28 cellular contexts compared by ENCODE assay signal in the genomic region with DNA sequence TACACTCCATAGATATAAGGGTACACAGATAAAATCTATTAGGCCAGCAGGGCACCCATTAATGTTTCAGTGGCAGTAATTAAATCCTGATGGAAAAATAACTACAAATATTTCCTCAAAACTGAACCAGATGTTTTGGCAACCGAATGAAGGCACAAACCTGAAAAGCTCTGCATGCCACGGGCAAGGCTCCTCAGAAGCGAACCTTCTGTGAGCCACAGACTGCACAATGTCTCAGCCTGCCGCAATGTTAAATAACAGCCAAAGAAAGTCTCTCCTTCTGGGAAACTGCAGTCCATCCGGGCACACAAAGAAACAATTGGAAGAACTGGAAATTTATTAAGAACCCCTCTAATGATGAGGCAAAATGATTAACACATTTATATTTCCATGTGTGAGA.
"Had no signal": no experiment of that assay in that cellular context is flagged by ENCODE, and none has a peak within 500 bp of the region (broad histone marks: within the 10 kb centered on the region; RNA-seq: fewer than 3 reads in every experiment).

No MANE protein-coding gene starts in this region.

- H3K9me3 ChIP-seq: esophagus muscularis mucosa, gastrocnemius medialis, ovary, prostate gland, sigmoid colon, upper lobe of left lung had no signal

- H3K27me3 ChIP-seq: esophagus muscularis mucosa, gastrocnemius medialis, ovary, sigmoid colon, upper lobe of left lung had no signal

- H3K4me3 Mint-ChIP-seq: activated B cell treated with CpG ODN at 0.5 μM for 24 hours; activated CD8-positive, alpha-beta T cell treated with anti-CD3 and anti-CD28 coated beads for 36 hours; activated naive CD8-positive, alpha-beta T cell; activated T-cell treated with anti-CD3 and anti-CD28 coated beads, Interleukin-2, amount 50 U/mL, for 72 hours; central memory CD8-positive, alpha-beta T cell; dendritic cell treated with granulocyte-macrophage colony-stimulating factor and Interleukin-4, amounts not matched to agents 40 ng/mL and 50 ng/mL, for 4 days; endodermal cell; naive B cell; stimulated activated memory B cell treated with anti-CD40 and anti-IgM and Interleukin-4, amounts not matched to agents 10 μg/mL and 1 μg/mL and 100 μg/mL, for 72 hours; stimulated activated naive CD8-positive, alpha-beta T cell treated with anti-CD3 and anti-CD28 coated beads, Interleukin-15, amount 100 ng/mL, for 72 hours had no signal

- H3K4me1 ChIP-seq: esophagus muscularis mucosa, gastrocnemius medialis, prostate gland, sigmoid colon, upper lobe of left lung had no signal

- H3K4me1 Mint-ChIP-seq: activated B cell treated with CpG ODN at 0.5 μM for 24 hours; central memory CD8-positive, alpha-beta T cell; endodermal cell; naive B cell; stimulated activated memory B cell treated with anti-CD40 and anti-IgM and Interleukin-4, amounts not matched to agents 10 μg/mL and 1 μg/mL and 100 μg/mL, for 72 hours; stimulated activated naive CD8-positive, alpha-beta T cell treated with anti-CD3 and anti-CD28 coated beads, Interleukin-15, amount 100 ng/mL, for 72 hours had no signal

- H3K27ac Mint-ChIP-seq: activated B cell treated with CpG ODN at 0.5 μM for 24 hours; activated CD8-positive, alpha-beta T cell treated with anti-CD3 and anti-CD28 coated beads for 36 hours; activated naive CD8-positive, alpha-beta T cell; activated T-cell treated with anti-CD3 and anti-CD28 coated beads, Interleukin-2, amount 50 U/mL, for 72 hours; dendritic cell treated with granulocyte-macrophage colony-stimulating factor and Interleukin-4, amounts not matched to agents 40 ng/mL and 50 ng/mL, for 4 days; endodermal cell; naive B cell; stimulated activated memory B cell treated with anti-CD40 and anti-IgM and Interleukin-4, amounts not matched to agents 10 μg/mL and 1 μg/mL and 100 μg/mL, for 72 hours; stimulated activated naive CD8-positive, alpha-beta T cell treated with anti-CD3 and anti-CD28 coated beads, Interleukin-15, amount 100 ng/mL, for 72 hours had no signal

- H3K36me3 Mint-ChIP-seq: activated naive CD8-positive, alpha-beta T cell; naive B cell; stimulated activated memory B cell treated with anti-CD40 and anti-IgM and Interleukin-4, amounts not matched to agents 10 μg/mL and 1 μg/mL and 100 μg/mL, for 72 hours had no signal

- DNase-seq: activated B cell treated with CpG ODN at 0.5 μM for 24 hours; activated CD4-positive, alpha-beta T cell treated with anti-CD3 and anti-CD28 coated beads, Interleukin-2, amount 50 U/mL, for 1 hour; activated CD8-positive, alpha-beta T cell treated with anti-CD3 and anti-CD28 coated beads for 36 hours; activated effector memory CD4-positive, alpha-beta T cell treated with Interleukin-2 at 50 U/mL for 16 hours; activated naive CD4-positive, alpha-beta T cell treated with Interleukin-2 at 50 U/mL for 16 hours; activated T-cell treated with anti-CD3 and anti-CD28 coated beads, Interleukin-2, amount 50 U/mL, for 72 hours; anterior cingulate cortex; endodermal cell; gastrocnemius medialis; glutamatergic neuron; left ventricle myocardium superior; naive B cell; ovary; sigmoid colon; small intestine; stimulated activated CD4-positive, alpha-beta T cell treated with anti-CD3 and anti-CD28 coated beads, Interleukin-1b, Interleukin-23, amount 100 ng/mL, for 48 hours; stimulated activated CD4-positive, alpha-beta T cell treated with anti-CD3 and anti-CD28 coated beads, Interleukin-4, amount 100 ng/mL, for 4 hours; stimulated activated CD8-positive, alpha-beta memory T cell treated with anti-CD3 and anti-CD28 coated beads, Interleukin-4, amount 100 ng/mL, for 48 hours; stimulated activated naive CD8-positive, alpha-beta T cell treated with anti-CD3 and anti-CD28 coated beads, Interleukin-15, amount 100 ng/mL, for 72 hours; substantia nigra; T-helper 2 cell; upper lobe of left lung had no signal

- H3K4me3 ChIP-seq: esophagus muscularis mucosa, gastrocnemius medialis, ovary, prostate gland, sigmoid colon, upper lobe of left lung had no signal

- H3K27me3 Mint-ChIP-seq: dendritic cell treated with granulocyte-macrophage colony-stimulating factor and Interleukin-4, amounts not matched to agents 40 ng/mL and 50 ng/mL, for 4 days; stimulated activated naive CD8-positive, alpha-beta T cell treated with anti-CD3 and anti-CD28 coated beads, Interleukin-15, amount 100 ng/mL, for 72 hours had no signal

- H3K36me3 ChIP-seq: esophagus muscularis mucosa, gastrocnemius medialis, ovary, prostate gland, sigmoid colon, upper lobe of left lung had no signal

- H3K27ac ChIP-seq: esophagus muscularis mucosa, gastrocnemius medialis, ovary, prostate gland, sigmoid colon, upper lobe of left lung had no signal
